ENCODE assay signal across 18 cellular contexts in genomic region chr12:109962388-109962787, GRCh38. TPM values are rescaled to one million over a fixed set of nuclear protein-coding genes. Genes with fewer than 3 reads are reported as not detected.
DNase-seq lines count a peak whose midpoint lies in the region; ATAC-seq and TF ChIP-seq lines count a peak whose summit lies in the region.
"Had no signal": no experiment of that assay in that cellular context is flagged by ENCODE, and none has a peak within 500 bp of the region (broad histone marks: within the 10 kb centered on the region; RNA-seq: fewer than 3 reads in every experiment).

No MANE protein-coding gene starts in this region.

- H3K27me3 ChIP-seq in osteoblast (ENCODE audit: insufficient read depth, low read length), result no peaks in the 10 kb centered on the region
- H3K27me3 ChIP-seq: brain microvascular endothelial cell, right lobe of liver had no signal

- peaks cover 30% of the 10 kb centered on the region for H3K4me1 ChIP-seq in osteoblast (ENCODE audit: insufficient read depth, low read length)

- H3K36me3 ChIP-seq in osteoblast (ENCODE audit: insufficient read depth, low read length), result peaks cover 49% of the 10 kb centered on the region

- peak overlapping the region; percentile 57 for H3K27ac Mint-ChIP-seq in activated T-cell treated with anti-CD3 and anti-CD28 coated beads, Interleukin-2, amount 50 U/mL, for 24 hours
- no peak overlapping the region for H3K27ac Mint-ChIP-seq in activated CD4-positive, alpha-beta memory T cell treated with anti-CD3 and anti-CD28 coated beads for 36 hours
- no peak overlapping the region for H3K27ac Mint-ChIP-seq in osteocyte (ENCODE audit: unreplicated experiment)

- H3K36me3 Mint-ChIP-seq in activated T-cell treated with anti-CD3 and anti-CD28 coated beads, Interleukin-2, amount 50 U/mL, for 24 hours (ENCODE audit: low read depth), result peaks cover 84% of the 10 kb centered on the region
- H3K36me3 Mint-ChIP-seq in activated CD4-positive, alpha-beta memory T cell treated with anti-CD3 and anti-CD28 coated beads for 36 hours, result peaks cover 41% of the 10 kb centered on the region
- H3K36me3 Mint-ChIP-seq in osteocyte (ENCODE audit: unreplicated experiment), result peaks cover 46% of the 10 kb centered on the region

- no peaks in the 10 kb centered on the region for H3K9me3 ChIP-seq in osteoblast (ENCODE audit: low read depth, low read length)
- H3K9me3 ChIP-seq: right lobe of liver, SK-N-SH had no signal

- no peaks in the 10 kb centered on the region for H4K20me1 ChIP-seq in osteoblast (ENCODE audit: insufficient read depth, low read length)

- TF ChIP-seq CTCF in osteoblast (IDR thresholded peaks at IDR 0.05; ENCODE audit: extremely low read depth, low read depth, low read length) (peak; percentile 13), osteocyte (IDR thresholded peaks at IDR 0.05) (no peak)

- peaks cover 8% of the 10 kb centered on the region for H3K4me1 Mint-ChIP-seq in activated T-cell treated with anti-CD3 and anti-CD28 coated beads, Interleukin-2, amount 50 U/mL, for 24 hours (ENCODE audit: low read depth)
- peaks cover 14% of the 10 kb centered on the region for H3K4me1 Mint-ChIP-seq in activated CD4-positive, alpha-beta memory T cell treated with anti-CD3 and anti-CD28 coated beads for 36 hours (ENCODE audit: low read depth)
- no peaks in the 10 kb centered on the region for H3K4me1 Mint-ChIP-seq in osteocyte (ENCODE audit: unreplicated experiment)

- no peaks in the 10 kb centered on the region for H3K79me2 ChIP-seq in osteoblast (ENCODE audit: insufficient read depth, low read length)

- no peaks in the 10 kb centered on the region for H3K27me3 Mint-ChIP-seq in activated T-cell treated with anti-CD3 and anti-CD28 coated beads, Interleukin-2, amount 50 U/mL, for 24 hours
- no peaks in the 10 kb centered on the region for H3K27me3 Mint-ChIP-seq in activated CD4-positive, alpha-beta memory T cell treated with anti-CD3 and anti-CD28 coated beads for 36 hours
- no peaks in the 10 kb centered on the region for H3K27me3 Mint-ChIP-seq in osteocyte (ENCODE audit: unreplicated experiment)

- intact Hi-C loops in activated CD4-positive, alpha-beta memory T cell treated with anti-CD3 and anti-CD28 coated beads for 36 hours (cut with micrococcal nuclease), result no loop called here

- CTCF ChIA-PET in activated CD4-positive, alpha-beta memory T cell treated with anti-CD3 and anti-CD28 coated beads for 36 hours (lab: Charles Lee), result interaction anchor here (1.2 kb wide), 1 partner anchor 26 kb away, joined by 4 read pairs; no protein-coding TSS in a partner anchor

- H3K4me3 Mint-ChIP-seq in activated T-cell treated with anti-CD3 and anti-CD28 coated beads, Interleukin-2, amount 50 U/mL, for 24 hours, result no peak overlapping the region
- no peak overlapping the region for H3K4me3 Mint-ChIP-seq in activated CD4-positive, alpha-beta memory T cell treated with anti-CD3 and anti-CD28 coated beads for 36 hours
- no peak overlapping the region for H3K4me3 Mint-ChIP-seq in osteocyte (ENCODE audit: unreplicated experiment)

- H3K27ac ChIP-seq in osteoblast (ENCODE audit: low read depth, low read length), result peak overlapping the region; percentile 95
- H3K27ac ChIP-seq: brain microvascular endothelial cell, right lobe of liver had no signal

- peak overlapping the region; percentile 41 for H3K4me2 ChIP-seq in osteoblast (ENCODE audit: insufficient read depth, low read length)
- H3K4me2 ChIP-seq: SK-N-SH had no signal

- no peak for ATAC-seq in HG02840 (IDR thresholded peaks at IDR 0.05; ENCODE audit: low FRiP score, unreplicated experiment)
- ATAC-seq: esophagus mucosa, right lobe of liver had no signal

- no peak overlapping the region for H3K4me3 ChIP-seq in Jurkat, Clone E6-1 (ENCODE audit: low read length)
- no peak overlapping the region for H3K4me3 ChIP-seq in osteoblast (ENCODE audit: insufficient read depth, low read length)
- H3K4me3 ChIP-seq: right lobe of liver had no signal

- POLR2A ChIA-PET in activated CD4-positive, alpha-beta memory T cell treated with anti-CD3 and anti-CD28 coated beads for 36 hours (lab: Charles Lee), result no interaction called here

- DNase-seq in activated T-cell treated with anti-CD3 and anti-CD28 coated beads, Interleukin-2, amount 50 U/mL, for 24 hours, result no peak
- DNase-seq in activated T-cell treated with anti-CD3 and anti-CD28 coated beads, Interleukin-2, amount 50 U/mL, for 48 hours, result no peak
- peak; percentile 11 for DNase-seq in Jurkat, Clone E6-1 (ENCODE audit: low read depth, low spot score)
- DNase-seq in activated CD4-positive, alpha-beta memory T cell treated with anti-CD3 and anti-CD28 coated beads for 36 hours, result peak; percentile 28
- DNase-seq in osteoblast (ENCODE audit: insufficient read length, low spot score, missing footprints), result peak; percentile 15
- no peak for DNase-seq in NCI-H2081 treated with DMSO at 0.1 percent for 48 hours (lab: John Stamatoyannopoulos, UW)
- no peak for DNase-seq in osteocyte (ENCODE audit: extremely low spot score, unreplicated experiment)
- DNase-seq: activated naive CD4-positive, alpha-beta T cell; brain microvascular endothelial cell; COR-L47; NCI-H1417 treated with DMSO at 0.1 percent for 48 hours; NCI-H345; right lobe of liver; SK-N-SH; stimulated activated CD4-positive, alpha-beta T cell treated with anti-CD3 and anti-CD28 coated beads, Interleukin-1b, Interleukin-23, amount 100 ng/mL, for 48 hours; substantia nigra had no signal

- no peaks in the 10 kb centered on the region for H3K9me3 Mint-ChIP-seq in activated T-cell treated with anti-CD3 and anti-CD28 coated beads, Interleukin-2, amount 50 U/mL, for 24 hours
- H3K9me3 Mint-ChIP-seq in activated CD4-positive, alpha-beta memory T cell treated with anti-CD3 and anti-CD28 coated beads for 36 hours, result no peaks in the 10 kb centered on the region
- H3K9me3 Mint-ChIP-seq in osteocyte (ENCODE audit: unreplicated experiment), result no peaks in the 10 kb centered on the region

- no peak overlapping the region for H2AFZ ChIP-seq in osteoblast (ENCODE audit: low read length)

RNA-seq across cellular contexts. Expression of gene GIT2, which starts 33.8 kb away (rescaled TPM):
- 42.3 TPM for polyA plus RNA-seq in Jurkat, Clone E6-1 (2012; ENCODE audit: insufficient read depth, insufficient read length)
- 10 to 100 TPM; 52.1 to 56.7 TPM for total RNA-seq in activated CD4-positive, alpha-beta memory T cell treated with anti-CD3 and anti-CD28 coated beads for 36 hours
- total RNA-seq in osteoblast (43.4 and 45.4 TPM in 2 replicates), osteocyte (49.6 and 52.6 TPM in 2 replicates)

RNA-seq across cellular contexts. Expression of gene ANKRD13A, which starts 36.8 kb away (rescaled TPM):
- polyA plus RNA-seq in Jurkat, Clone E6-1 (2012; ENCODE audit: insufficient read depth, insufficient read length), result 34.9 TPM
- total RNA-seq in activated CD4-positive, alpha-beta memory T cell treated with anti-CD3 and anti-CD28 coated beads for 36 hours, result 10 to 100 TPM; 45.0 to 46.6 TPM
- 94.1 and 113 TPM in 2 replicates for total RNA-seq in osteoblast
- 42.3 and 43.5 TPM in 2 replicates for total RNA-seq in osteocyte

Comparison
In these comparisons a context has a peak if more than half of its experiments do, and no peak if none do; other contexts are left out.
1. DNase-seq: peak in Jurkat, Clone E6-1 (single experiment), activated CD4-positive, alpha-beta memory T cell treated with anti-CD3 and anti-CD28 coated beads for 36 hours (single experiment) and osteoblast (single experiment); none in activated T-cell treated with anti-CD3 and anti-CD28 coated beads, Interleukin-2, amount 50 U/mL, for 24 hours (single experiment), activated T-cell treated with anti-CD3 and anti-CD28 coated beads, Interleukin-2, amount 50 U/mL, for 48 hours (0 of 2), NCI-H2081 treated with DMSO at 0.1 percent for 48 hours (single experiment) and osteocyte (single experiment).